Comparison of ENCODE assay signal across 26 cellular contexts in the genomic region with DNA sequence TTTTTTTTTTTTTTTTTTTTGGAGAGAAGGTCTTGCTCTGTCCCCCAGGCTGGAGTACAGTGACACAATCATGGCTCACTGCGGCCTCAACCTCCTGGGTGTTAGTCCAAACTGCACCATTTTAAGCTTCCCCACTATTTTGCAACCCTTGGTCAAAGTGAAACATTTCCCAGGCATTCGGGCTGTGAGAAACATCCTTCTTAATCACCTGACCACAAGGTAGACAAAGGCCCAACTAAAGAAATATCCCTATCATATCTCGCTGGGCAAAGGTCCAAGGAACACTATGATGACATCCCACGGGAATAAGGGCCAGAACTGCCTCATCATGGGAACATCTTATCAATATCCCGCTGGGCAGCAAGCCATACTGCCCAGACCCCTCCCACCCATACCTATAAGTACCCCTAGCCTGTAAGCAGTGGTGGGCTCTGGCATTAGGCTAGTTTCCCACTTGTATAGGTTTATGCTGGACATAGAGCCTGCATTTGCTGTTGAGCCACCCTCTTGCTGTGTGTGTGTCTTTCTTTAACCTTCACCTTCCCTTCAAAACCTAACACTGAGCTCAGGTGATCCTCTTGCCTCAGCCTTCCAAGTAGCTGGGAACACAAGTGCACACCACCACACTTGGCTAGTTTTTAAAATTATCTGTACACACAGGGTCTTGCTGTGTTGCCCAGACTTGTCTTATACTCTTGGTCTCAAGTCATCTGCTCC.
A peak's percentile ranks its signal among the peaks of the same experiment; 100 is the strongest.
DNase-seq lines count a peak whose midpoint lies in the region; ATAC-seq, FAIRE-seq and TF ChIP-seq lines count a peak whose summit lies in the region.
"Had no signal": no experiment of that assay in that cellular context is flagged by ENCODE, and none has a peak within 500 bp of the region (broad histone marks: within the 10 kb centered on the region; RNA-seq: fewer than 3 reads in every experiment).

No MANE protein-coding gene starts in this region.

- FAIRE-seq in kidney (lab: Jason Lieb, UNC), result no peak
- FAIRE-seq: TTC549 had no signal

- in situ Hi-C loops in brain microvascular endothelial cell (cut with HindIII; ENCODE audit: low pct_ligation_motif_present, low sequenced_read_pairs), result no loop called here

- no peaks in the 10 kb centered on the region for H3K36me3 ChIP-seq in brain microvascular endothelial cell (replicated peaks)
- H3K36me3 ChIP-seq in kidney (ENCODE audit: control insufficient read depth in 1 of 2, insufficient read depth in 2 of 2, low read length in 2 of 2), result no peaks in the 10 kb centered on the region
- no peaks in the 10 kb centered on the region for H3K36me3 ChIP-seq in testis (ENCODE audit: low read depth, missing control alignments)
- no peaks in the 10 kb centered on the region for H3K36me3 ChIP-seq in tibial artery
- H3K36me3 ChIP-seq: MG63 had no signal

- peak; percentile 89 for DNase-seq in NCI-H226
- peak; percentile 12 for DNase-seq in brain microvascular endothelial cell
- peak; percentile 28 for DNase-seq in kidney
- DNase-seq in testis, result peak; percentile 42
- DNase-seq in tibial artery, result no peak
- DNase-seq in HT-29 (ENCODE audit: low spot score), result no peak
- DNase-seq: activated CD4-positive, alpha-beta memory T cell treated with anti-CD3 and anti-CD28 coated beads for 36 hours; activated CD8-positive, alpha-beta memory T cell treated with anti-CD3 and anti-CD28 coated beads, Interleukin-2, amount 50 U/mL, for 48 hours; aorta; Calu3; caudate nucleus; DND-41; kidney glomerular epithelial cell; MG63; mucosa of descending colon; NCI-H2029; NCI-H69; retina; SK-N-SH; stimulated activated CD4-positive, alpha-beta T cell treated with anti-CD3 and anti-CD28 coated beads, Interleukin-2, amount 100 ng/mL, for 48 hours had no signal

- WGBS in testis, 2 donors, result 54 to 76% methylated on average over 5 of the region's 5 CpGs

- H3K27ac ChIP-seq in brain microvascular endothelial cell, result no peak overlapping the region
- no peak overlapping the region for H3K27ac ChIP-seq in kidney (ENCODE audit: low read depth in 2 of 2, low read length in 2 of 2)
- H3K27ac ChIP-seq in testis, result no peak overlapping the region
- no peak overlapping the region for H3K27ac ChIP-seq in tibial artery
- H3K27ac ChIP-seq: HL-60 had no signal

- H3K27me3 ChIP-seq in brain microvascular endothelial cell (replicated peaks) (no peaks in the 10 kb centered on the region), testis (no peaks in the 10 kb centered on the region), tibial artery (peaks cover 0 to 6% of the 10 kb centered on the region in 2 donors)

- ATAC-seq in HG03378 (IDR thresholded peaks at IDR 0.05; ENCODE audit: unreplicated experiment), result no peak
- ATAC-seq: activated CD4-positive, CD25-positive, alpha-beta regulatory T cell treated with anti-CD3 and anti-CD28 coated beads, Interleukin-2, amount 50 U/mL, for 24 hours; activated naive CD4-positive, alpha-beta T cell treated with anti-CD3 and anti-CD28 coated beads, Interleukin-2, amount 50 U/mL, for 72 hours; mucosa of descending colon had no signal

- no peak for TF ChIP-seq POLR2A in testis (IDR thresholded peaks at IDR 0.05)

- no peak overlapping the region for H3K9ac ChIP-seq in kidney (ENCODE audit: low read length in 2 of 2)
- H3K9ac ChIP-seq: SK-N-SH had no signal

- no peak for TF ChIP-seq CTCF in brain microvascular endothelial cell (IDR thresholded peaks at IDR 0.05; ENCODE audit: low read depth, low read length, missing control alignments)
- TF ChIP-seq CTCF in kidney (IDR thresholded peaks at IDR 0.05; ENCODE audit: borderline replicate concordance, extremely low read depth, insufficient read depth), result no peak
- no peak for TF ChIP-seq CTCF in testis (IDR thresholded peaks at IDR 0.05)
- no peak for TF ChIP-seq CTCF in tibial artery (IDR thresholded peaks at IDR 0.05)

- intact Hi-C loops in kidney (cut with DNase I) (no loop called here), testis (cut with DNase I; ENCODE audit: low total_unique reads) (no loop called here), tibial artery (cut with DNase I; ENCODE audit: low total_unique reads) (no loop called here)

- no peak overlapping the region for H3K4me3 ChIP-seq in brain microvascular endothelial cell (ENCODE audit: low read depth, low read length)
- H3K4me3 ChIP-seq in kidney (ENCODE audit: low read length in 2 of 2), result no peak overlapping the region
- no peak overlapping the region for H3K4me3 ChIP-seq in testis
- H3K4me3 ChIP-seq in tibial artery, result no peak overlapping the region
- H3K4me3 ChIP-seq: lung, MG63, mucosa of descending colon had no signal

- H3K9me3 ChIP-seq in kidney (ENCODE audit: control insufficient read depth in 1 of 2, low read length in 2 of 2) (no peaks in the 10 kb centered on the region), testis (no peaks in the 10 kb centered on the region), tibial artery (no peaks in the 10 kb centered on the region)
- H3K9me3 ChIP-seq: MG63, mucosa of descending colon, SK-N-SH had no signal

- H3K4me1 ChIP-seq in kidney (ENCODE audit: control insufficient read depth in 1 of 2, insufficient read depth in 1 of 2, low read depth in 1 of 2, low read length in 2 of 2) (no peaks in the 10 kb centered on the region), testis (peaks cover 30% of the 10 kb centered on the region), tibial artery (no peaks in the 10 kb centered on the region)

Comparison
In these comparisons a context has a peak if more than half of its experiments do, and no peak if none do; other contexts are left out.
1. DNase-seq: peak in NCI-H226 (single experiment), brain microvascular endothelial cell (single experiment), kidney (single experiment) and testis (single experiment); none in tibial artery (0 of 2) and HT-29 (single experiment).